Comparison of ENCODE assay signal across 24 cellular contexts in the genomic region with DNA sequence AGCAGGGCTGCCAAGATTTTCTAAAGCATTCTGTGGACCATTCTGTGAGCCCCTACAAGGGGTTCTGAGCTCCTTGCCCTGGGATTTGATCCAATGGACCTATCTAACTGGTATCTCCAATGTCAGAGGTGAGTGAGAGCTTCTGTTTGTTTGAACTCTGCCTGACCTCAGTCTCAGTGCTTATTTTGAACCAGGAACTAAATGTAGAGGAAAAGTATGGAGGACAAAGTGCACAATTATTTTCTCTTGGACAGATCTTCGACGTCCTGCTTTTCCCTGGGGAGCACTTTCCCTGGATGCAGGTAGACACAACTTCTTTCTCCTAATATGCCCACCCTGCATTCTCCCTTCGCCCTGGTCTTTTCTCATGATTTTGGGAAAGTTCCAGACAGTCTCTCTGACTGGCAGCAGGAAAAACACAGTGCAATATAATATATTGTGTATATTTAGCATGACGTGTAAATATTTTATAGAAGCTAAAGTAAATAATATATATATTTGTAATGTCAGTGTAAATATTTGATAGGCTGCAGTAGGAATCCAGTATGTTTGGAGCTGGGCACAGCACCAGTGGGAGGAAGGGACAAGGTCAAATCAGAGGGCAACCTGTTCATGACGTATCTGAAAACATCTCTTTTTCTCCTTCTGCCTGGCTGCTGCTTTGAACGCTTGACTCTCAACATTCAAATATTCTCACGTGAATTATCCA.
DNase-seq lines count a peak whose midpoint lies in the region; ATAC-seq, FAIRE-seq and TF ChIP-seq lines count a peak whose summit lies in the region.
"Had no signal": no experiment of that assay in that cellular context is flagged by ENCODE, and none has a peak within 500 bp of the region (broad histone marks: within the 10 kb centered on the region; RNA-seq: fewer than 3 reads in every experiment).

No MANE protein-coding gene starts in this region.

- H3K27me3 ChIP-seq in SJSA1 (replicated peaks) (no peaks in the 10 kb centered on the region), right lobe of liver (no peaks in the 10 kb centered on the region), small intestine (ENCODE audit: control insufficient read depth in 2 of 2, insufficient read depth in 2 of 2, low read length in 2 of 2) (no peaks in the 10 kb centered on the region), foreskin keratinocyte (no peaks in the 10 kb centered on the region)
- H3K27me3 ChIP-seq: gastrocnemius medialis, left lung had no signal

- H3K9me3 ChIP-seq in SJSA1 (replicated peaks) (no peaks in the 10 kb centered on the region), right lobe of liver (no peaks in the 10 kb centered on the region), small intestine (ENCODE audit: control insufficient read depth, low read depth) (no peaks in the 10 kb centered on the region)
- H3K9me3 ChIP-seq: gastrocnemius medialis, left lung had no signal

- no peak for FAIRE-seq in small intestine (lab: Jason Lieb, UNC)
- FAIRE-seq: K562 had no signal

- intact Hi-C loops in right lobe of liver (cut with DNase I), result loop anchor here in 1 of 2 donors (10.0 kb wide), 1 partner anchor 440 kb away; no protein-coding TSS in a partner anchor

- no peak overlapping the region for H3K4me3 ChIP-seq in SJSA1
- H3K4me3 ChIP-seq in right lobe of liver, result no peak overlapping the region
- H3K4me3 ChIP-seq in small intestine (ENCODE audit: low read depth in 1 of 2, low read length in 2 of 2), result no peak overlapping the region
- H3K4me3 ChIP-seq: coronary artery, gastrocnemius medialis, GM23338, K562, left lung had no signal

- WGBS in right lobe of liver (ENCODE audit: insufficient coverage, low coverage, low lambda C conversion rate, missing lambda C conversion rate), result 36% methylated on average over 7 of the region's 7 CpGs
- 44 to 55% (median 52%) methylated on average over 7 of the region's 7 CpGs for WGBS in small intestine, 3 donors

- TF ChIP-seq POLR2A in right lobe of liver (IDR thresholded peaks at IDR 0.05), result no peak

- peak overlapping the region; percentile 75 for H3K27ac ChIP-seq in SJSA1
- H3K27ac ChIP-seq in right lobe of liver, result peak overlapping the region in 2 of 3 donors; percentile 45 to 72
- no peak overlapping the region for H3K27ac ChIP-seq in small intestine (ENCODE audit: low read depth in 1 of 2, low read length in 1 of 2)
- no peak overlapping the region for H3K27ac ChIP-seq in foreskin keratinocyte
- H3K27ac ChIP-seq: coronary artery, gastrocnemius medialis, left lung had no signal

- peaks cover 39% of the 10 kb centered on the region for H3K4me1 ChIP-seq in SJSA1 (replicated peaks)
- H3K4me1 ChIP-seq in right lobe of liver, result peaks cover 0 to 21% (median 5%) of the 10 kb centered on the region in 4 donors
- H3K4me1 ChIP-seq in small intestine (ENCODE audit: control insufficient read depth in 2 of 2, insufficient read depth in 1 of 2, low read depth in 1 of 2, low read length in 1 of 2), result no peaks in the 10 kb centered on the region
- H3K4me1 ChIP-seq in foreskin keratinocyte, result peaks cover 10% of the 10 kb centered on the region
- H3K4me1 ChIP-seq: gastrocnemius medialis, left lung had no signal

- peak; percentile 88 for DNase-seq in DMS53 (lab: John Stamatoyannopoulos, UW)
- DNase-seq in SJSA1 (ENCODE audit: low read depth in 1 of 2, low spot score in 2 of 2), result no peak
- DNase-seq in right lobe of liver, result peak in 2 of 3 donors; percentile 23 to 67
- DNase-seq in small intestine, result peak; percentile 6
- DNase-seq in NCI-H524 treated with DMSO at 0.1 percent for 48 hours (lab: John Stamatoyannopoulos, UW), result no peak
- DNase-seq in foreskin keratinocyte, result no peak
- no peak for DNase-seq in NCI-H2227 treated with DMSO at 0.1 percent for 48 hours (lab: John Stamatoyannopoulos, UW)
- DNase-seq: activated CD4-positive, alpha-beta T cell treated with anti-CD3 and anti-CD28 coated beads, Interleukin-2, amount 10 ng/mL, durations not matched to agents 24 days and 14 days; activated T-cell treated with anti-CD3 and anti-CD28 coated beads, Interleukin-2, amount 50 U/mL, for 4 hours; CD4-positive, CD25-positive, alpha-beta regulatory T cell; DMS 273 treated with DMSO at 0.1 percent for 48 hours; effector memory CD8-positive, alpha-beta T cell; gastrocnemius medialis; hippocampal formation; immature natural killer cell; left lung; NCI-H146; NCI-H2171; NCI-H524; posterior cingulate gyrus; stimulated activated CD4-positive, alpha-beta T cell treated with anti-CD3 and anti-CD28 coated beads, Interleukin-1b, Interleukin-23, amount 100 ng/mL, for 48 hours had no signal

- TF ChIP-seq CTCF in right lobe of liver (IDR thresholded peaks at IDR 0.05) (no peak), foreskin keratinocyte (conservative IDR thresholded peaks at IDR 0.05) (no peak)

- ATAC-seq in right lobe of liver, result peak; percentile 85 to 92 (median 88)
- no peak for ATAC-seq in foreskin keratinocyte
- ATAC-seq: activated T-cell treated with anti-CD3 and anti-CD28 coated beads, Interleukin-2, amount 50 U/mL, for 4 hours; effector memory CD8-positive, alpha-beta T cell; gastrocnemius medialis; GM23338; K562 had no signal

- H3K36me3 ChIP-seq in SJSA1 (no peaks in the 10 kb centered on the region), right lobe of liver (no peaks in the 10 kb centered on the region), small intestine (ENCODE audit: control insufficient read depth in 2 of 2, insufficient read depth in 2 of 2, low read length in 2 of 2) (no peaks in the 10 kb centered on the region)
- H3K36me3 ChIP-seq: gastrocnemius medialis, left lung had no signal

Comparison
In these comparisons a context has a peak if more than half of its experiments do, and no peak if none do; other contexts are left out.
1. DNase-seq: peak in DMS53 (single experiment), right lobe of liver (2 of 3) and small intestine (single experiment); none in SJSA1 (0 of 2), NCI-H524 treated with DMSO at 0.1 percent for 48 hours (single experiment), foreskin keratinocyte (0 of 2) and NCI-H2227 treated with DMSO at 0.1 percent for 48 hours (single experiment).
2. H3K27ac ChIP-seq: peak in SJSA1 (single experiment) and right lobe of liver (2 of 3); none in small intestine (0 of 2) and foreskin keratinocyte (single experiment).